ENCODE assay signal across 8 cellular contexts in genomic region chr6:134379086-134379485, GRCh38.
DNase-seq lines count a peak whose midpoint lies in the region; ATAC-seq, FAIRE-seq and TF ChIP-seq lines count a peak whose summit lies in the region.

No MANE protein-coding gene starts in this region.

- no peak overlapping the region for H2BK15ac ChIP-seq in H1 (ENCODE audit: low read length)

- POLR2A ChIA-PET in H1 (lab: Charles Lee; ENCODE audit: partially characterized antibody), result no interaction called here

- H4K91ac ChIP-seq in H1 (replicated peaks; ENCODE audit: insufficient read length, low read length), result no peak overlapping the region

- DNase-seq in NCI-H526 treated with DMSO at 0.1 percent for 48 hours (lab: John Stamatoyannopoulos, UW) (peak; percentile 74), H1 (ENCODE audit: low read depth in 1 of 2, low spot score in 2 of 2) (peak; percentile 9 to 54), ecto neural progenitor cell (ENCODE audit: low spot score) (no peak), AG20443 (ENCODE audit: low spot score) (no peak), urothelium cell line (ENCODE audit: low spot score) (no peak)
- DNase-seq in stimulated activated CD4-positive, alpha-beta T cell treated with anti-CD3 and anti-CD28 coated beads, TNF-alpha, amount 100 ng/mL, for 4 hours (ENCODE audit: low read depth in 3 of 3), result peak in 2 of 3 experiments; percentile 12 to 14

- H3K4me3 ChIP-seq in H1 (ENCODE audit: extremely low read depth in 1 of 4, insufficient read depth in 2 of 4, low read depth in 3 of 4, low read length in 4 of 4), result peak overlapping the region in 1 of 4 experiments; percentile 32; a peak in 1 of 8 replicates

- ATAC-seq in GM18909 (IDR thresholded peaks at IDR 0.05; ENCODE audit: poor library complexity, unreplicated experiment) (peak; percentile 92), HG02610 (IDR thresholded peaks at IDR 0.05; ENCODE audit: unreplicated experiment) (peak; percentile 96)

- peaks cover 0 to 8% (median 5%) of the 10 kb centered on the region in 4 experiments; a peak in 5 of 7 replicates for H3K4me1 ChIP-seq in H1 (replicated peaks in 1 of 4; ENCODE audit: control insufficient read depth in 3 of 4, insufficient read depth in 4 of 4, low read length in 3 of 4)

- no peak overlapping the region for H3K27ac ChIP-seq in H1 (ENCODE audit: low read depth, low read length)

- no peak overlapping the region for H3K9ac ChIP-seq in H1 (replicated peaks in 1 of 4; ENCODE audit: extremely low read depth in 1 of 4, low read depth in 3 of 4, low read length in 3 of 4)

- no peak for TF ChIP-seq RAD21 in H1 (IDR thresholded peaks at IDR 0.05 in 1 of 2, conservative IDR thresholded peaks at IDR 0.05 in 1 of 2; ENCODE audit: low read depth in 2 of 2, low read length in 2 of 2)

- H2BK120ac ChIP-seq in H1 (replicated peaks; ENCODE audit: low read depth, low read length), result no peak overlapping the region

- peak overlapping the region; percentile 30 to 44; a peak in 2 of 4 replicates for H3K4me2 ChIP-seq in H1 (ENCODE audit: insufficient read depth in 1 of 2, low read depth in 2 of 2, low read length in 2 of 2)

- no peak overlapping the region for H4K8ac ChIP-seq in H1 (ENCODE audit: extremely low read depth, insufficient read depth, low read length)

- H3K36me3 ChIP-seq in H1 (ENCODE audit: control insufficient read depth in 2 of 4, insufficient read depth in 4 of 4, low read length in 3 of 4), result no peaks in the 10 kb centered on the region

- H3K27me3 ChIP-seq in H1 (replicated peaks in 1 of 4; ENCODE audit: control insufficient read depth in 3 of 4, extremely low read depth in 1 of 4, insufficient read depth in 3 of 4, low read length in 3 of 4), result no peaks in the 10 kb centered on the region

- H4K20me1 ChIP-seq in H1 (replicated peaks in 1 of 2; ENCODE audit: control insufficient read depth in 1 of 2, insufficient read depth in 2 of 2, low read length in 2 of 2), result no peaks in the 10 kb centered on the region

- no peak for TF ChIP-seq CTCF in H1 (IDR thresholded peaks at IDR 0.05; ENCODE audit: control extremely low read depth in 1 of 3, insufficient read depth in 1 of 3, low read depth in 1 of 3, low read length in 3 of 3)

- TF ChIP-seq POLR2A in H1 (IDR thresholded peaks at IDR 0.05; ENCODE audit: control extremely low read depth in 1 of 2, low read depth in 2 of 2, low read length in 2 of 2), result 0 out of 3 replicates have a peak, but pooled peaks of 1 of the 2 experiments have one; percentile 27

- no peak overlapping the region for H3K23ac ChIP-seq in H1 (ENCODE audit: insufficient read length)

- no peaks in the 10 kb centered on the region for H3K79me2 ChIP-seq in H1 (ENCODE audit: control insufficient read depth in 1 of 2, insufficient read depth in 2 of 2, low read length in 2 of 2)

- no peaks in the 10 kb centered on the region; the same call in 1 of the 2 replicates for H3K23me2 ChIP-seq in H1 (ENCODE audit: low read depth, low read length)

- H4K5ac ChIP-seq in H1 (ENCODE audit: insufficient read length, low read depth, low read length), result no peak overlapping the region

- no peaks in the 10 kb centered on the region for H3K79me1 ChIP-seq in H1 (ENCODE audit: low read depth, low read length)

- CTCF ChIA-PET in H1 (lab: Charles Lee; ENCODE audit: partially characterized antibody), result interaction anchor here (1.2 kb wide), 1 partner anchor 34 kb away, joined by 3 read pairs; no protein-coding TSS in a partner anchor

- no peak overlapping the region for H3K14ac ChIP-seq in H1 (ENCODE audit: insufficient read length)

- no peak overlapping the region for H2AK5ac ChIP-seq in H1 (ENCODE audit: low read depth, low read length)

- peak in 1 of 2 experiments; percentile 82; a peak in 1 of 3 replicates for TF ChIP-seq EP300 in H1 (IDR thresholded peaks at IDR 0.05; ENCODE audit: borderline replicate concordance in 1 of 2, low read depth in 2 of 2, low read length in 2 of 2)

- no peak overlapping the region for H2BK12ac ChIP-seq in H1 (ENCODE audit: low read depth, low read length)

- H3K9me3 ChIP-seq in H1 (ENCODE audit: insufficient read depth in 2 of 2, low read depth in 1 of 2, low read length in 1 of 2), result no peaks in the 10 kb centered on the region

- no peak overlapping the region for H2BK5ac ChIP-seq in H1 (ENCODE audit: low read depth, low read length)

- no peak overlapping the region for H3K4ac ChIP-seq in H1 (replicated peaks; ENCODE audit: insufficient read length, low read depth, low read length)

- 84% methylated on average over 5 of the region's 5 CpGs; no CpG with 5 or more reads in 1 of the 2 experiments for WGBS in H1 (ENCODE audit: extremely low coverage in 1 of 2, insufficient coverage in 1 of 2, insufficient read length in 1 of 2, insufficient replicate concordance in 2 of 2, low coverage in 1 of 2, low lambda C conversion rate in 2 of 2, missing lambda C conversion rate in 1 of 2), 2 experiments

- FAIRE-seq in H1 (lab: Jason Lieb, UNC) (peak; percentile 93), urothelium cell line (lab: Jason Lieb, UNC) (no peak)

- no peak overlapping the region for H2BK20ac ChIP-seq in H1 (ENCODE audit: low read length)

- H2AFZ ChIP-seq in H1 (ENCODE audit: low read length), result 0 out of 2 replicates have a peak overlapping the region, but pooled peaks have one; percentile 36

- H3K56ac ChIP-seq in H1 (replicated peaks; ENCODE audit: insufficient read length, low read depth, low read length), result no peak overlapping the region

- no peak overlapping the region for H3K18ac ChIP-seq in H1 (ENCODE audit: extremely low read depth, low read length)

TF ChIP-seq in H1, 55 proteins besides CTCF, POLR2A, EP300 and RAD21:
- peak; percentile 93 for TF ChIP-seq ASH2L (IDR thresholded peaks at IDR 0.05; ENCODE audit: low read length)
- no peak for TF ChIP-seq HDAC6 (IDR thresholded peaks at IDR 0.05; ENCODE audit: low read depth, low read length)
- TF ChIP-seq RBBP5 (IDR thresholded peaks at IDR 0.05; ENCODE audit: borderline replicate concordance, low read depth, low read length), result peak; percentile 94; the same call in 1 of the 2 replicates
- TF ChIP-seq MAX (IDR thresholded peaks at IDR 0.05), result no peak
- TF ChIP-seq ATF2 (IDR thresholded peaks at IDR 0.05; ENCODE audit: low read length), result peak; percentile 49; the same call in 1 of the 2 replicates
- TF ChIP-seq CTBP2 (IDR thresholded peaks at IDR 0.05; ENCODE audit: borderline replicate concordance, insufficient read depth, insufficient read length, low read length), result no peak
- no peak for TF ChIP-seq NRF1 (IDR thresholded peaks at IDR 0.05; ENCODE audit: low read depth, low read length)
- no peak for TF ChIP-seq CBX8 (IDR thresholded peaks at IDR 0.05; ENCODE audit: borderline replicate concordance, low read depth, low read length)
- TF ChIP-seq SP1 (IDR thresholded peaks at IDR 0.05; ENCODE audit: low read depth, low read length), result peak; percentile 93
- peak; percentile 79 for TF ChIP-seq POU5F1 (IDR thresholded peaks at IDR 0.05; ENCODE audit: low read depth, low read length)
- TF ChIP-seq JUND (IDR thresholded peaks at IDR 0.05; ENCODE audit: low read length), result no peak
- no peak for TF ChIP-seq USF2 (IDR thresholded peaks at IDR 0.05; ENCODE audit: low read length)
TF ChIP-seq in H1: peak in this region for 5.

Comparison
In these comparisons a context has a peak if more than half of its experiments do, and no peak if none do; other contexts are left out.
1. DNase-seq: peak in NCI-H526 treated with DMSO at 0.1 percent for 48 hours (single experiment), H1 (2 of 2) and stimulated activated CD4-positive, alpha-beta T cell treated with anti-CD3 and anti-CD28 coated beads, TNF-alpha, amount 100 ng/mL, for 4 hours (2 of 3); none in ecto neural progenitor cell (single experiment), AG20443 (single experiment) and urothelium cell line (single experiment).